1 cellular context compared by ENCODE assay signal in genomic region chr1:42221952-42222606, GRCh38.
TF ChIP-seq lines count a peak whose summit lies in the region.

No MANE protein-coding gene starts in this region.

TF ChIP-seq in HEK293, 187 proteins besides CTCF, POLR2A, EP300 and RAD21 (continued from another document):
- TF ChIP-seq ZNF692 (tag by site-specific recombination; IDR thresholded peaks at IDR 0.05) (peak; percentile 52; the same call in 1 of the 2 replicates), ZNF114 (tag by site-specific recombination; IDR thresholded peaks at IDR 0.05) (no peak), IKZF3 (tag by site-specific recombination; IDR thresholded peaks at IDR 0.05) (no peak), SETDB1 (IDR thresholded peaks at IDR 0.05; ENCODE audit: insufficient read length, low read length) (no peak), ZBTB17 (tag by site-specific recombination; IDR thresholded peaks at IDR 0.05) (peak; percentile 41; the same call in 1 of the 2 replicates), KLF17 (tag by site-specific recombination; IDR thresholded peaks at IDR 0.05) (no peak), ZNF747 (tag by site-specific recombination; IDR thresholded peaks at IDR 0.05) (no peak), ZNF155 (tag by site-specific recombination; IDR thresholded peaks at IDR 0.05) (no peak), ZSCAN30 (tag by site-specific recombination; IDR thresholded peaks at IDR 0.05) (no peak), FEZF1 (tag by site-specific recombination; IDR thresholded peaks at IDR 0.05) (0 out of 2 replicates have a peak, but pooled peaks have one; percentile 12), OSR2 (tag by site-specific recombination; IDR thresholded peaks at IDR 0.05) (peak; percentile 20; the same call in 1 of the 2 replicates), ZXDB (tag by site-specific recombination; IDR thresholded peaks at IDR 0.05) (peak; percentile 56; the same call in 1 of the 2 replicates), ZNF211 (tag by site-specific recombination; IDR thresholded peaks at IDR 0.05; ENCODE audit: low read depth) (no peak), ZNF610 (tag by site-specific recombination; IDR thresholded peaks at IDR 0.05; ENCODE audit: borderline replicate concordance) (no peak), ZNF76 (tag by site-specific recombination; IDR thresholded peaks at IDR 0.05; ENCODE audit: borderline replicate concordance, low read depth) (no peak), EGR2 (tag by site-specific recombination; IDR thresholded peaks at IDR 0.05; ENCODE audit: low read depth) (no peak), ZNF555 (tag by site-specific recombination; conservative IDR thresholded peaks at IDR 0.05) (no peak), ZBTB10 (tag by site-specific recombination; IDR thresholded peaks at IDR 0.05) (no peak)
